In the genomic region with DNA sequence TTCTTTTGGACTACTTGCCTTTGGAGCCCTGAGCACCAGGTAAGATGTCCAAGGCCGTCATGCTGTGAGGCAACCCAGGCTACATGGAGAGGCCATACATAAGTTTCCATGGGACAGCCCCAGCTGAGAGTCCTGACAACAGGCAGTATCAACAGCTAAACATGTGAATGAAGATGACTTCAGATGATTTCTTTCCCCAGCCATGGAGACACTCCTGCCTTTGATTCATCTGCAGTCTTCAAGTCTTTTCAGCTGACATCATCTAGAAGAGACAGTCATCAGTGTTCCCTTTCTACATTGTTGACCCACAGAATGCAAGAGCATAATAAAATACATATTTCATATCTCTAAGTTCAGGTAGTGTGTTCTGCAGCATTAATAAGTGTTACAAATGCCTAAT, we compare ENCODE assay signal across 20 cellular contexts.
"Had no signal": no experiment of that assay in that cellular context is flagged by ENCODE, and none has a peak within 500 bp of the region (broad histone marks: within the 10 kb centered on the region; RNA-seq: fewer than 3 reads in every experiment).

No MANE protein-coding gene starts in this region.

- DNase-seq: effector memory CD8-positive, alpha-beta T cell; esophagus squamous epithelium; heart right ventricle; hypothalamus; kidney glomerular epithelial cell; mucosa of descending colon; naive thymus-derived CD8-positive, alpha-beta T cell; ovary; right cardiac atrium; stimulated activated CD4-positive, alpha-beta T cell treated with anti-CD3 and anti-CD28 coated beads, Interleukin-4, amount 100 ng/mL, for 1 hour; stimulated activated CD8-positive, alpha-beta memory T cell treated with anti-CD3 and anti-CD28 coated beads, Interleukin-4, amount 100 ng/mL, for 48 hours; stimulated activated naive CD8-positive, alpha-beta T cell treated with anti-CD3 and anti-CD28 coated beads, Interleukin-15, Interleukin-2, amounts not matched to agents 100 U/mL and 50 U/mL, for 24 hours; tibial artery; upper lobe of left lung; uterus had no signal

- H3K4me1 ChIP-seq: esophagus squamous epithelium, heart right ventricle, tibial artery, upper lobe of left lung, uterus had no signal

- H3K27me3 Mint-ChIP-seq: dendritic cell treated with granulocyte-macrophage colony-stimulating factor and Interleukin-4, amounts not matched to agents 40 ng/mL and 50 ng/mL, for 4 days; effector memory CD8-positive, alpha-beta T cell; naive thymus-derived CD8-positive, alpha-beta T cell had no signal

- FAIRE-seq: colon, islet of Langerhans had no signal

- H3K9me3 Mint-ChIP-seq: dendritic cell treated with granulocyte-macrophage colony-stimulating factor and Interleukin-4, amounts not matched to agents 40 ng/mL and 50 ng/mL, for 4 days had no signal

- ATAC-seq: effector memory CD8-positive, alpha-beta T cell; heart right ventricle; left lobe of liver; mucosa of descending colon; naive thymus-derived CD8-positive, alpha-beta T cell; right cardiac atrium; stimulated activated effector memory CD8-positive, alpha-beta T cell treated with anti-CD3 and anti-CD28 coated beads, Interleukin-12 subunit alpha, Interleukin-12 subunit beta, amount 100 ng/mL, for 72 hours; stimulated activated naive CD8-positive, alpha-beta T cell treated with anti-CD3 and anti-CD28 coated beads, Interleukin-15, Interleukin-2, amounts not matched to agents 100 U/mL and 50 U/mL, for 24 hours had no signal

- H3K27ac ChIP-seq: esophagus squamous epithelium, heart right ventricle, ovary, tibial artery, upper lobe of left lung, uterus had no signal

- H3K27ac Mint-ChIP-seq: dendritic cell treated with granulocyte-macrophage colony-stimulating factor and Interleukin-4, amounts not matched to agents 40 ng/mL and 50 ng/mL, for 4 days; effector memory CD8-positive, alpha-beta T cell; naive thymus-derived CD8-positive, alpha-beta T cell; stimulated activated effector memory CD8-positive, alpha-beta T cell treated with anti-CD3 and anti-CD28 coated beads, Interleukin-12 subunit alpha, Interleukin-12 subunit beta, amount 100 ng/mL, for 72 hours had no signal

- H3K4me3 Mint-ChIP-seq: dendritic cell treated with granulocyte-macrophage colony-stimulating factor and Interleukin-4, amounts not matched to agents 40 ng/mL and 50 ng/mL, for 4 days; effector memory CD8-positive, alpha-beta T cell; naive thymus-derived CD8-positive, alpha-beta T cell; stimulated activated effector memory CD8-positive, alpha-beta T cell treated with anti-CD3 and anti-CD28 coated beads, Interleukin-12 subunit alpha, Interleukin-12 subunit beta, amount 100 ng/mL, for 72 hours had no signal

- H3K36me3 Mint-ChIP-seq: stimulated activated effector memory CD8-positive, alpha-beta T cell treated with anti-CD3 and anti-CD28 coated beads, Interleukin-12 subunit alpha, Interleukin-12 subunit beta, amount 100 ng/mL, for 72 hours had no signal

- H3K27me3 ChIP-seq: esophagus squamous epithelium, heart right ventricle, ovary, tibial artery, upper lobe of left lung, uterus had no signal

- H3K4me3 ChIP-seq: esophagus squamous epithelium, heart right ventricle, mucosa of descending colon, ovary, tibial artery, upper lobe of left lung, uterus had no signal

- H3K9me3 ChIP-seq: mucosa of descending colon, ovary, tibial artery, upper lobe of left lung, uterus had no signal

- H3K4me1 Mint-ChIP-seq: naive thymus-derived CD8-positive, alpha-beta T cell; stimulated activated effector memory CD8-positive, alpha-beta T cell treated with anti-CD3 and anti-CD28 coated beads, Interleukin-12 subunit alpha, Interleukin-12 subunit beta, amount 100 ng/mL, for 72 hours had no signal

- H3K36me3 ChIP-seq: esophagus squamous epithelium, heart right ventricle, ovary, tibial artery, upper lobe of left lung, uterus had no signal
